Comparison of ENCODE assay signal across 1 cellular context in genomic region chr20:53713328-53714056, GRCh38.
TF ChIP-seq lines count a peak whose summit lies in the region.

No MANE protein-coding gene starts in this region.

TF ChIP-seq in IMR-90, 13 proteins besides CTCF, POLR2A, EP300 and RAD21:
- TF ChIP-seq USF2 (IDR thresholded peaks at IDR 0.05; ENCODE audit: low read depth, low read length) (no peak), FOS (IDR thresholded peaks at IDR 0.05; ENCODE audit: low read depth, low read length) (no peak), RFX5 (IDR thresholded peaks at IDR 0.05; ENCODE audit: low read depth, low read length) (no peak), NFE2L2 (IDR thresholded peaks at IDR 0.05; ENCODE audit: low read depth, low read length) (no peak), SMC3 (IDR thresholded peaks at IDR 0.05; ENCODE audit: low read depth, low read length) (no peak), RCOR1 (IDR thresholded peaks at IDR 0.05; ENCODE audit: insufficient replicate concordance, low read length) (no peak), CHD1 (IDR thresholded peaks at IDR 0.05; ENCODE audit: low read depth, low read length) (no peak), MAFK (IDR thresholded peaks at IDR 0.05; ENCODE audit: low read depth, low read length) (no peak), MAZ (IDR thresholded peaks at IDR 0.05; ENCODE audit: borderline replicate concordance, low read depth, low read length) (no peak), CEBPB (IDR thresholded peaks at IDR 0.05; ENCODE audit: low read depth, low read length) (no peak), MXI1 (IDR thresholded peaks at IDR 0.05; ENCODE audit: borderline replicate concordance, low read depth, low read length) (no peak), ELK1 (IDR thresholded peaks at IDR 0.05; ENCODE audit: borderline replicate concordance, low read depth, low read length) (no peak), BHLHE40 (IDR thresholded peaks at IDR 0.05; ENCODE audit: low read depth, low read length) (no peak)
